42 cellular contexts compared by ENCODE assay signal in the genomic region with DNA sequence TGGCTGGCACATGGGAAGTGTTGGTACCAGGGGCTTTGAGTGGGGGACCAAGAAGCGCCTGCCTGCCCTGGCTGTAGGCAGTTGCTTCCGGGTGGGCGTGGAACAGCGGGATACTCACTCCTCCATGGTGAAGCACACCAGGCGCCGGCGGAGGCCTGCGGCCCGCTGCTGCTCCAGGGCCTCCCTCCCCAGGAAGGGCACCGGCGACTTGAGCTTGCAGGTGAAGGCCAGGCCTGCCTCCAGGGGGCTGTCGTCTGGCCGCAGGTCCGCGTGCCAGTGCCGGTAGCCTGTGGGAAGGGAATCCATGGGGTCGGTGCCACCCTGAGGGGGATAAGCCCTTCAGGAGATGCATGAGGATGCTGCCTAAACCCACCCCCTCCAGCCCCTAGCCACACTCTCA. TPM values are rescaled to one million over a fixed set of nuclear protein-coding genes. Genes with fewer than 3 reads are reported as not detected.
"Had no signal": no experiment of that assay in that cellular context is flagged by ENCODE, and none has a peak within 500 bp of the region (broad histone marks: within the 10 kb centered on the region; RNA-seq: fewer than 3 reads in every experiment).

No MANE protein-coding gene starts in this region.

- ATAC-seq: activated naive CD4-positive, alpha-beta T cell treated with anti-CD3 and anti-CD28 coated beads, Interleukin-2, amount 50 U/mL, for 72 hours; activated naive CD8-positive, alpha-beta T cell treated with anti-CD3 and anti-CD28 coated beads, Interleukin-2, amount 50 U/mL, for 24 hours; activated T-cell treated with anti-CD3 and anti-CD28 coated beads, Interleukin-2, amount 50 U/mL, for 4 hours; activated T-cell treated with anti-CD3 and anti-CD28 coated beads, Interleukin-2, amount 50 U/mL, for 72 hours; activated T-helper 17 cell treated with anti-CD3 and anti-CD28 coated beads, Interleukin-2, amount 50 U/mL, for 72 hours; body of pancreas had no signal

- H3K27me3 Mint-ChIP-seq: activated naive CD4-positive, alpha-beta T cell treated with anti-CD3 and anti-CD28 coated beads, Interleukin-2, amount 10 ng/mL, durations not matched to agents 7 days and 5 days; activated naive CD4-positive, alpha-beta T cell treated with anti-CD3 and anti-CD28 coated beads, Interleukin-2, amount 50 U/mL, for 24 hours; activated naive CD8-positive, alpha-beta T cell; activated naive CD8-positive, alpha-beta T cell treated with anti-CD3 and anti-CD28 coated beads for 36 hours; activated naive CD8-positive, alpha-beta T cell treated with anti-CD3 and anti-CD28 coated beads, Interleukin-2, amount 10 ng/mL, durations not matched to agents 7 days and 5 days; activated naive CD8-positive, alpha-beta T cell treated with anti-CD3 and anti-CD28 coated beads, Interleukin-2, amount 50 U/mL, for 24 hours; activated T-cell treated with anti-CD3 and anti-CD28 coated beads, Interleukin-2, amount 50 U/mL, for 24 hours; activated T-helper 17 cell treated with anti-CD3 and anti-CD28 coated beads, Interleukin-2, amount 50 U/mL, for 72 hours; central memory CD8-positive, alpha-beta T cell had no signal

- H3K4me1 Mint-ChIP-seq: activated naive CD8-positive, alpha-beta T cell treated with anti-CD3 and anti-CD28 coated beads for 36 hours had no signal

- DNase-seq: activated effector memory CD4-positive, alpha-beta T cell treated with anti-CD3 and anti-CD28 coated beads, Interleukin-2, amount 50 U/mL, for 16 hours; activated effector memory CD4-positive, alpha-beta T cell treated with Interleukin-2 at 50 U/mL for 16 hours; activated gamma-delta T cell; activated gamma-delta T cell treated with Interleukin-2 at 50 U/mL for 16 hours; activated naive CD4-positive, alpha-beta T cell; activated naive CD4-positive, alpha-beta T cell treated with anti-CD3 and anti-CD28 coated beads for 36 hours; activated naive CD4-positive, alpha-beta T cell treated with anti-CD3 and anti-CD28 coated beads, Interleukin-2, amount 10 ng/mL, durations not matched to agents 7 days and 5 days; activated naive CD4-positive, alpha-beta T cell treated with anti-CD3 and anti-CD28 coated beads, Interleukin-2, amount 50 U/mL, for 16 hours; activated naive CD4-positive, alpha-beta T cell treated with Interleukin-2 at 50 U/mL for 16 hours; activated naive CD8-positive, alpha-beta T cell treated with anti-CD3 and anti-CD28 coated beads for 36 hours; activated naive CD8-positive, alpha-beta T cell treated with anti-CD3 and anti-CD28 coated beads, Interleukin-2, amount 10 ng/mL, durations not matched to agents 7 days and 5 days; activated naive CD8-positive, alpha-beta T cell treated with anti-CD3 and anti-CD28 coated beads, Interleukin-2, amount 50 U/mL, for 24 hours; activated T-cell treated with anti-CD3 and anti-CD28 coated beads, Interleukin-2, amount 50 U/mL, for 1 hour; activated T-cell treated with anti-CD3 and anti-CD28 coated beads, Interleukin-2, amount 50 U/mL, for 24 hours; activated T-cell treated with anti-CD3 and anti-CD28 coated beads, Interleukin-2, amount 50 U/mL, for 4 hours; activated T-cell treated with anti-CD3 and anti-CD28 coated beads, Interleukin-2, amount 50 U/mL, for 48 hours; activated T-cell treated with anti-CD3 and anti-CD28 coated beads, Interleukin-2, amount 50 U/mL, for 72 hours; adrenal gland; amniotic stem cell; amygdala; anterior cingulate cortex; aorta; body of pancreas; brain microvascular endothelial cell; caudate nucleus; central memory CD4-positive, alpha-beta T cell; cerebellar nuclear complex had no signal

- H3K9me3 Mint-ChIP-seq: activated naive CD4-positive, alpha-beta T cell treated with anti-CD3 and anti-CD28 coated beads for 36 hours; activated naive CD4-positive, alpha-beta T cell treated with anti-CD3 and anti-CD28 coated beads, Interleukin-2, amount 10 ng/mL, durations not matched to agents 7 days and 5 days; activated naive CD4-positive, alpha-beta T cell treated with anti-CD3 and anti-CD28 coated beads, Interleukin-2, amount 50 U/mL, for 24 hours; activated naive CD4-positive, alpha-beta T cell treated with anti-CD3 and anti-CD28 coated beads, Interleukin-2, amount 50 U/mL, for 72 hours; activated naive CD8-positive, alpha-beta T cell treated with anti-CD3 and anti-CD28 coated beads for 36 hours; activated naive CD8-positive, alpha-beta T cell treated with anti-CD3 and anti-CD28 coated beads, Interleukin-2, amount 10 ng/mL, durations not matched to agents 7 days and 5 days; activated naive CD8-positive, alpha-beta T cell treated with anti-CD3 and anti-CD28 coated beads, Interleukin-2, amount 50 U/mL, for 24 hours; activated T-cell treated with anti-CD3 and anti-CD28 coated beads, Interleukin-2, amount 50 U/mL, for 24 hours; activated T-cell treated with anti-CD3 and anti-CD28 coated beads, Interleukin-2, amount 50 U/mL, for 4 hours; activated T-cell treated with anti-CD3 and anti-CD28 coated beads, Interleukin-2, amount 50 U/mL, for 72 hours; activated T-helper 1 cell treated with anti-CD3 and anti-CD28 coated beads, Interleukin-12 subunit alpha, Interleukin-12 subunit beta, Interleukin-2, Interleukin-4 antibody, amounts not matched to agents 30 ng/mL and 10 ng/mL and 1 ng/mL, durations not matched to agents 14 hours and 24 hours and 36 hours; activated T-helper 17 cell treated with anti-CD3 and anti-CD28 coated beads, Interleukin-2, amount 50 U/mL, for 72 hours; activated T-helper 2 cell treated with anti-CD3 and anti-CD28 coated beads, Interferon-gamma antibody, Interleukin-2, Interleukin-4, amounts not matched to agents 10 μg/mL and 5 μg/mL and 100 μg/mL, durations not matched to agents 14 hours and 24 hours and 36 hours; central memory CD8-positive, alpha-beta T cell had no signal

- H3K4me1 ChIP-seq: adrenal gland, ascending aorta, body of pancreas, breast epithelium had no signal

- H3K4me3 Mint-ChIP-seq: activated naive CD4-positive, alpha-beta T cell treated with anti-CD3 and anti-CD28 coated beads for 36 hours; activated naive CD4-positive, alpha-beta T cell treated with anti-CD3 and anti-CD28 coated beads, Interleukin-2, amount 10 ng/mL, durations not matched to agents 7 days and 5 days; activated naive CD4-positive, alpha-beta T cell treated with anti-CD3 and anti-CD28 coated beads, Interleukin-2, amount 50 U/mL, for 24 hours; activated naive CD8-positive, alpha-beta T cell; activated naive CD8-positive, alpha-beta T cell treated with anti-CD3 and anti-CD28 coated beads for 36 hours; activated naive CD8-positive, alpha-beta T cell treated with anti-CD3 and anti-CD28 coated beads, Interleukin-2, amount 10 ng/mL, durations not matched to agents 7 days and 5 days; activated naive CD8-positive, alpha-beta T cell treated with anti-CD3 and anti-CD28 coated beads, Interleukin-2, amount 50 U/mL, for 24 hours; activated T-cell treated with anti-CD3 and anti-CD28 coated beads, Interleukin-2, amount 50 U/mL, for 24 hours; activated T-cell treated with anti-CD3 and anti-CD28 coated beads, Interleukin-2, amount 50 U/mL, for 4 hours; activated T-cell treated with anti-CD3 and anti-CD28 coated beads, Interleukin-2, amount 50 U/mL, for 72 hours; activated T-helper 1 cell treated with anti-CD3 and anti-CD28 coated beads, Interleukin-12 subunit alpha, Interleukin-12 subunit beta, Interleukin-2, Interleukin-4 antibody, amounts not matched to agents 30 ng/mL and 10 ng/mL and 1 ng/mL, durations not matched to agents 14 hours and 24 hours and 36 hours; activated T-helper 17 cell treated with anti-CD3 and anti-CD28 coated beads, Interleukin-2, amount 50 U/mL, for 72 hours; brain; central memory CD8-positive, alpha-beta T cell had no signal

- H3K27ac Mint-ChIP-seq: activated naive CD4-positive, alpha-beta T cell treated with anti-CD3 and anti-CD28 coated beads for 36 hours; activated naive CD4-positive, alpha-beta T cell treated with anti-CD3 and anti-CD28 coated beads, Interleukin-2, amount 10 ng/mL, durations not matched to agents 7 days and 5 days; activated naive CD4-positive, alpha-beta T cell treated with anti-CD3 and anti-CD28 coated beads, Interleukin-2, amount 50 U/mL, for 24 hours; activated naive CD8-positive, alpha-beta T cell; activated naive CD8-positive, alpha-beta T cell treated with anti-CD3 and anti-CD28 coated beads for 36 hours; activated naive CD8-positive, alpha-beta T cell treated with anti-CD3 and anti-CD28 coated beads, Interleukin-2, amount 50 U/mL, for 24 hours; activated T-cell treated with anti-CD3 and anti-CD28 coated beads, Interleukin-2, amount 50 U/mL, for 24 hours; activated T-cell treated with anti-CD3 and anti-CD28 coated beads, Interleukin-2, amount 50 U/mL, for 72 hours; activated T-helper 1 cell treated with anti-CD3 and anti-CD28 coated beads, Interleukin-12 subunit alpha, Interleukin-12 subunit beta, Interleukin-2, Interleukin-4 antibody, amounts not matched to agents 30 ng/mL and 10 ng/mL and 1 ng/mL, durations not matched to agents 14 hours and 24 hours and 36 hours; activated T-helper 17 cell treated with anti-CD3 and anti-CD28 coated beads, Interleukin-2, amount 50 U/mL, for 72 hours; activated T-helper 2 cell treated with anti-CD3 and anti-CD28 coated beads, Interferon-gamma antibody, Interleukin-2, Interleukin-4, amounts not matched to agents 10 μg/mL and 5 μg/mL and 100 μg/mL, durations not matched to agents 14 hours and 24 hours and 36 hours; brain had no signal

- H3K9me3 ChIP-seq: adrenal gland, ascending aorta, body of pancreas, breast epithelium had no signal

- H3K36me3 Mint-ChIP-seq: activated naive CD4-positive, alpha-beta T cell treated with anti-CD3 and anti-CD28 coated beads, Interleukin-2, amount 10 ng/mL, durations not matched to agents 7 days and 5 days; activated naive CD4-positive, alpha-beta T cell treated with anti-CD3 and anti-CD28 coated beads, Interleukin-2, amount 50 U/mL, for 24 hours; activated naive CD4-positive, alpha-beta T cell treated with anti-CD3 and anti-CD28 coated beads, Interleukin-2, amount 50 U/mL, for 72 hours; activated naive CD8-positive, alpha-beta T cell treated with anti-CD3 and anti-CD28 coated beads for 36 hours; activated naive CD8-positive, alpha-beta T cell treated with anti-CD3 and anti-CD28 coated beads, Interleukin-2, amount 10 ng/mL, durations not matched to agents 7 days and 5 days had no signal

- H3K27me3 ChIP-seq: adrenal gland, ascending aorta, body of pancreas, brain microvascular endothelial cell, cardiac muscle cell had no signal

- H3K36me3 ChIP-seq: adrenal gland, ascending aorta, brain microvascular endothelial cell, breast epithelium, cardiac muscle cell had no signal

- H3K4me3 ChIP-seq: adrenal gland, ascending aorta, body of pancreas, breast epithelium, cardiac muscle cell had no signal

- H3K27ac ChIP-seq: adrenal gland, ascending aorta, body of pancreas, brain microvascular endothelial cell, breast epithelium, cardiac muscle cell had no signal

RNA-seq across cellular contexts. Expression of gene DBH, which starts 34.3 kb away (rescaled TPM):
- total RNA-seq: activated naive CD4-positive, alpha-beta T cell treated with anti-CD3 and anti-CD28 coated beads for 36 hours; activated naive CD4-positive, alpha-beta T cell treated with anti-CD3 and anti-CD28 coated beads, Interleukin-2, amount 50 U/mL, for 72 hours; activated naive CD8-positive, alpha-beta T cell treated with anti-CD3 and anti-CD28 coated beads for 36 hours; activated naive CD8-positive, alpha-beta T cell treated with anti-CD3 and anti-CD28 coated beads, Interleukin-2, amount 10 ng/mL, durations not matched to agents 7 days and 5 days; activated T-cell treated with anti-CD3 and anti-CD28 coated beads, Interleukin-2, amount 50 U/mL, for 4 hours; activated T-cell treated with anti-CD3 and anti-CD28 coated beads, Interleukin-2, amount 50 U/mL, for 72 hours; activated T-helper 1 cell treated with anti-CD3 and anti-CD28 coated beads, Interleukin-12 subunit alpha, Interleukin-12 subunit beta, Interleukin-2, Interleukin-4 antibody, amounts not matched to agents 30 ng/mL and 10 ng/mL and 1 ng/mL, durations not matched to agents 14 hours and 24 hours and 36 hours; activated T-helper 17 cell treated with anti-CD3 and anti-CD28 coated beads, Interleukin-2, amount 50 U/mL, for 72 hours; activated T-helper 2 cell treated with anti-CD3 and anti-CD28 coated beads, Interferon-gamma antibody, Interleukin-2, Interleukin-4, amounts not matched to agents 10 μg/mL and 5 μg/mL and 100 μg/mL, durations not matched to agents 14 hours and 24 hours and 36 hours; aorta; ascending aorta; astrocyte; body of pancreas; breast epithelium; bronchial epithelial cell; cardiac muscle cell; cardiac septum; chondrocyte had no signal
- polyA plus RNA-seq: aorta had no signal
